In genomic region chr2:235641956-235642355, GRCh38 we compare ENCODE assay signal across 1 cellular context.
TF ChIP-seq lines count a peak whose summit lies in the region.

No MANE protein-coding gene starts in this region.

TF ChIP-seq in A549, 52 proteins besides CTCF, POLR2A, EP300 and RAD21 (continued from another document):
- TF ChIP-seq REST (IDR thresholded peaks at IDR 0.05) (no peak), SMC3 (IDR thresholded peaks at IDR 0.05) (no peak), CBX8 (IDR thresholded peaks at IDR 0.05) (no peak), MYC (IDR thresholded peaks at IDR 0.05; ENCODE audit: borderline replicate concordance, low read length) (no peak), BHLHE40 (IDR thresholded peaks at IDR 0.05; ENCODE audit: low read depth, low read length) (no peak), MAX (IDR thresholded peaks at IDR 0.05) (no peak), HOXA7 (CRISPR knock-in tag; IDR thresholded peaks at IDR 0.05) (no peak), BCL3 (IDR thresholded peaks at IDR 0.05) (no peak), HDAC2 (IDR thresholded peaks at IDR 0.05) (no peak), TFCP2L1 (CRISPR knock-in tag; IDR thresholded peaks at IDR 0.05) (no peak), RFX5 (IDR thresholded peaks at IDR 0.05) (no peak)
